In the genomic region with DNA sequence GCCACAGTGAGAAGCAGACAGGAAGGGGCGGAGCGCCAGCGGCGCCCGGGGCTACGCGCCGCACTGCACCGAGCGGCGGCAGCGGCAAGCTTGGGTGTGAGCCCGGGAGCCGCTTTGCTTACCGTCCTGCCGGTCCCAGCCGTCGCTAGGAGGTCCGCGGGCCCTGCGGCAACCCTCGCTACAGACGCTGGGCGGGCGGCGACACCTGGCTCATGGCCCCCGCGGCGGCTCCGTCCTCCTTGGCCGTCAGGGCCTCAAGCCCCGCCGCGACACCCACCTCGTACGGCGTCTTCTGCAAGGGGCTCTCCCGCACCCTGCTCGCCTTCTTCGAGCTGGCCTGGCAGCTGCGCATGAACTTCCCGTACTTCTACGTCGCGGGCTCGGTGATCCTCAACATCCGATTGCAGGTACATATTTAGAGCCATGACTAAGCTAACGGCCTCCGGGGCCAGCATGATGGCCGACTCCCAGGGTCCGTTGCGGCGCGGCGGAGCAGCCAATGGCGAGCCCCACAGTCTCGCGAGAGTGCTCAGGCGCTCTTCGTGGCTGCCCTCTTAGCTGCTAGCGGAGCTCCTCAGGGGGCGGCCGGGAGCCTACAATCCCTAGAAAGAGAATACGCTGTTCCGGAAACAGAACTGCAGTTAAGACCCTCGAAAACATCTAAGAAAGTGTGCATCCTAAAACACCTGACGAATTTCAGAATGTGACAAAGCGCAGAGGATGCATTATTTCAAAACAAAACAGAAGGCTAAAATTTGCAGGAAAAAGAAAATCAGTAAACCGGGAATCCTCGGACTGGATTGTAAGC, we compare ENCODE assay signal across 8 cellular contexts. TPM values are rescaled to one million over a fixed set of nuclear protein-coding genes. Genes with fewer than 3 reads are reported as not detected.
DNase-seq lines count a peak whose midpoint lies in the region; ATAC-seq and TF ChIP-seq lines count a peak whose summit lies in the region.

A gene (plus strand): TSS at position 50 of the 808 bp plus-strand sequence. CDS start 163 bp downstream, at position 213.

- peak within 1 kb of the TSS; percentile 66 to 89 (median 84) for H3K4me3 ChIP-seq in upper lobe of left lung

- DNase-seq in NCI-H1694 (lab: John Stamatoyannopoulos, UW) (peak; percentile 96), amniotic stem cell (lab: John Stamatoyannopoulos, UW) (peak; percentile 97), left cardiac atrium (peak; percentile 95), posterior cingulate gyrus (peak; percentile 82 to 98 (median 90)), upper lobe of left lung (peak; percentile 95 to 96)

- 0 to 1% methylated on average over 14 to 69 of the region's 70 CpGs for WGBS in upper lobe of left lung, 2 donors

- ATAC-seq in GM18498 (IDR thresholded peaks at IDR 0.05; ENCODE audit: unreplicated experiment) (peak; percentile 97), HG02885 (IDR thresholded peaks at IDR 0.05; ENCODE audit: poor library complexity, unreplicated experiment) (peak; percentile 97), left cardiac atrium (peak; percentile 100), upper lobe of left lung (ENCODE audit: low FRiP score in 2 of 2) (peak; percentile 98 to 100)

- TF ChIP-seq POLR2A in upper lobe of left lung (IDR thresholded peaks at IDR 0.05), result peak in 3 of 4 donors; percentile 67 to 81 (median 79)

- peak within 1 kb of the TSS; percentile 98 for H3K4me3 Mint-ChIP-seq in T-helper 1 cell treated with Interleukin-12 subunit alpha and Interleukin-12 subunit beta and Interleukin-4 antibody, amounts not matched to agents 30 μg/mL and 1 μg/mL, for 36 hours

- H3K36me3 ChIP-seq in upper lobe of left lung, result no peaks in the 10 kb centered on the region

- H3K27ac ChIP-seq in upper lobe of left lung, result peak within 1 kb of the TSS; percentile 94 to 99 (median 97)

- H3K9me3 ChIP-seq in upper lobe of left lung, result no peaks in the 10 kb centered on the region

- peaks cover 38% of the 10 kb centered on the region for H3K36me3 Mint-ChIP-seq in T-helper 1 cell treated with Interleukin-12 subunit alpha and Interleukin-12 subunit beta and Interleukin-4 antibody, amounts not matched to agents 30 μg/mL and 1 μg/mL, for 36 hours (ENCODE audit: low read depth)

- peaks cover 39% of the 10 kb centered on the region for H3K4me1 Mint-ChIP-seq in T-helper 1 cell treated with Interleukin-12 subunit alpha and Interleukin-12 subunit beta and Interleukin-4 antibody, amounts not matched to agents 30 μg/mL and 1 μg/mL, for 36 hours (ENCODE audit: low read depth)

- peaks cover 23 to 35% (median 31%) of the 10 kb centered on the region in 4 donors for H3K4me1 ChIP-seq in upper lobe of left lung

- no peaks in the 10 kb centered on the region for H3K27me3 ChIP-seq in upper lobe of left lung

- intact Hi-C loops in left cardiac atrium (cut with DNase I) (no loop called here), posterior cingulate gyrus (cut with DNase I) (no loop called here)

- H3K27me3 Mint-ChIP-seq in T-helper 1 cell treated with Interleukin-12 subunit alpha and Interleukin-12 subunit beta and Interleukin-4 antibody, amounts not matched to agents 30 μg/mL and 1 μg/mL, for 36 hours (ENCODE audit: low read depth), result no peaks in the 10 kb centered on the region

- peak in 4 of 6 experiments; percentile 5 to 43 (median 28) for TF ChIP-seq CTCF in upper lobe of left lung (IDR thresholded peaks at IDR 0.05)

- no peak for TF ChIP-seq EP300 in upper lobe of left lung (IDR thresholded peaks at IDR 0.05)

- peak within 1 kb of the TSS; percentile 98 for H3K27ac Mint-ChIP-seq in T-helper 1 cell treated with Interleukin-12 subunit alpha and Interleukin-12 subunit beta and Interleukin-4 antibody, amounts not matched to agents 30 μg/mL and 1 μg/mL, for 36 hours

- H3K9me3 Mint-ChIP-seq in T-helper 1 cell treated with Interleukin-12 subunit alpha and Interleukin-12 subunit beta and Interleukin-4 antibody, amounts not matched to agents 30 μg/mL and 1 μg/mL, for 36 hours, result no peaks in the 10 kb centered on the region

RNA-seq across cellular contexts. Expression of the gene that starts here (rescaled TPM):
- 10 to 100 TPM; 14.1 to 18.1 TPM for total RNA-seq in left cardiac atrium
- 1 to 10 TPM; 1.3 to 9.2 (median 8.1) TPM for total RNA-seq in upper lobe of left lung

Comparison
In these comparisons a context has a peak if more than half of its experiments do, and no peak if none do; other contexts are left out.
1. Peak in every context shown above with its lines: DNase-seq, ATAC-seq, H3K4me3 ChIP-seq and H3K27ac ChIP-seq.